ENCODE assay signal across 25 cellular contexts in the genomic region with DNA sequence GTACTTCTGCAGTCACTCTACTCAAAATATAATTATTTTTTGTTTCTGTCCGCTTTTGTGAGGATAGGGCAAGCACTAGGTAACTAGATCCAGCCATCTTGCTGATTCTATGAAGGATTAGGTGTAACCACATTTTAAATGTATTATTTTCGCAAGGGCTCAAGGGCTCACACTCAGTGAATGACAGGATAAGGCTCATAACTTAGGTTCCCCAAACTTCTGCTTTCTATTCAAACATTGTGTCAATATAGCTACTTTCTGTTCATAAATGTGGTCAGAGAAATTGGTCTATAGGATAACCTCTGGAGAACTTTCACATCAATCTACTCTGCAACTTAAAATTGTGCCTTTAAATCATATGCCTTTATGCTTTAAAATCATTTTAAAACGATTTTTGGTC.
"Had no signal": no experiment of that assay in that cellular context is flagged by ENCODE, and none has a peak within 500 bp of the region (broad histone marks: within the 10 kb centered on the region; RNA-seq: fewer than 3 reads in every experiment).

No MANE protein-coding gene starts in this region.

- H3K36me3 ChIP-seq: brain microvascular endothelial cell had no signal

- H3K27ac ChIP-seq: brain microvascular endothelial cell, PC-9 had no signal

- DNase-seq: activated CD4-positive, alpha-beta T cell treated with anti-CD3 and anti-CD28 coated beads, Interleukin-2, amount 10 ng/mL, durations not matched to agents 24 days and 14 days; activated CD4-positive, alpha-beta T cell treated with anti-CD3 and anti-CD28 coated beads, Interleukin-2, amount 50 U/mL, for 4 hours; activated CD8-positive, alpha-beta T cell treated with anti-CD3 and anti-CD28 coated beads for 36 hours; activated effector memory CD4-positive, alpha-beta T cell treated with anti-CD3 and anti-CD28 coated beads, Interleukin-2, amount 50 U/mL, for 16 hours; activated naive CD4-positive, alpha-beta T cell; activated naive CD4-positive, alpha-beta T cell treated with anti-CD3 and anti-CD28 coated beads, Interleukin-2, amount 50 U/mL, for 16 hours; activated naive CD8-positive, alpha-beta T cell treated with anti-CD3 and anti-CD28 coated beads for 36 hours; activated T-cell treated with anti-CD3 and anti-CD28 coated beads, Interleukin-2, amount 50 U/mL, for 1 hour; activated T-cell treated with anti-CD3 and anti-CD28 coated beads, Interleukin-2, amount 50 U/mL, for 72 hours; amniotic stem cell; aorta; brain microvascular endothelial cell; central memory CD4-positive, alpha-beta T cell; NCI-H1105; NCI-H1436; NCI-H1694; NCI-H1930; NCI-H2081 treated with DMSO at 0.1 percent for 48 hours; NCI-H345; NCI-H524 treated with DMSO at 0.1 percent for 48 hours; NK-92 treated with Interleukin-12 subunit alpha and Interleukin-12 subunit beta, amount 100 ng/mL, for 24 hours; PC-9; Right ventricle myocardium superior; T1000 had no signal

- H3K4me3 ChIP-seq: K562, PC-9 had no signal

- H3K27me3 ChIP-seq: brain microvascular endothelial cell had no signal

- H3K4me2 ChIP-seq: PC-9 had no signal
